ENCODE assay signal across 8 cellular contexts in genomic region chr17:68089881-68090280, GRCh38. TPM values are rescaled to one million over a fixed set of nuclear protein-coding genes. Genes with fewer than 3 reads are reported as not detected.
A peak's percentile ranks its signal among the peaks of the same experiment; 100 is the strongest.
DNase-seq lines count a peak whose midpoint lies in the region; ATAC-seq and TF ChIP-seq lines count a peak whose summit lies in the region.

No MANE protein-coding gene starts in this region.

- H3K56ac ChIP-seq in mesendoderm (ENCODE audit: low read length): no peak overlapping the region

- CTCF ChIA-PET in activated CD8-positive, alpha-beta T cell treated with anti-CD3 and anti-CD28 coated beads for 36 hours (lab: Charles Lee): interaction anchor here (0.8 kb wide), 1 partner anchor 38 kb away, joined by 3 read pairs; no protein-coding TSS in a partner anchor

- no peaks in the 10 kb centered on the region for H3K9me3 Mint-ChIP-seq in activated CD8-positive, alpha-beta T cell treated with anti-CD3 and anti-CD28 coated beads for 36 hours

- no peaks in the 10 kb centered on the region for H3K27me3 ChIP-seq in mesendoderm (ENCODE audit: insufficient read depth, low read length, poor library complexity)

- no peak overlapping the region for H4K5ac ChIP-seq in mesendoderm (ENCODE audit: low read length)

- H3K27ac Mint-ChIP-seq in activated CD8-positive, alpha-beta T cell treated with anti-CD3 and anti-CD28 coated beads for 36 hours: no peak overlapping the region

- no peak overlapping the region for H3K9ac ChIP-seq in mesendoderm (ENCODE audit: low read length)

- peaks cover 36% of the 10 kb centered on the region for H3K4me1 Mint-ChIP-seq in activated CD8-positive, alpha-beta T cell treated with anti-CD3 and anti-CD28 coated beads for 36 hours (ENCODE audit: low read depth)

- no peaks in the 10 kb centered on the region for H3K36me3 Mint-ChIP-seq in activated CD8-positive, alpha-beta T cell treated with anti-CD3 and anti-CD28 coated beads for 36 hours (ENCODE audit: low read depth)

- H3K4me2 ChIP-seq in mesendoderm (ENCODE audit: low read length): no peak overlapping the region

- H3K27me3 Mint-ChIP-seq in activated CD8-positive, alpha-beta T cell treated with anti-CD3 and anti-CD28 coated beads for 36 hours: peaks cover 1% of the 10 kb centered on the region

- no peak overlapping the region for H3K23ac ChIP-seq in mesendoderm (ENCODE audit: low read length)

- DNase-seq in GDM1 (lab: John Stamatoyannopoulos, UW) (peak; percentile 14), mesendoderm (peak; percentile 68), foreskin melanocyte (no peak), UCSD-AML1 (lab: John Stamatoyannopoulos, UW; ENCODE audit: unreplicated experiment) (no peak)
- peak; percentile 49 for DNase-seq in activated CD8-positive, alpha-beta T cell treated with anti-CD3 and anti-CD28 coated beads for 36 hours
- DNase-seq in stimulated activated naive CD4-positive, alpha-beta T cell (lab: John Stamatoyannopoulos, UW): no peak

- no peak overlapping the region for H2BK120ac ChIP-seq in mesendoderm (ENCODE audit: low read depth, low read length)

- H3K36me3 ChIP-seq in mesendoderm (ENCODE audit: control insufficient read depth, insufficient read depth, low read length): no peaks in the 10 kb centered on the region

- H3K4me3 ChIP-seq in mesendoderm (ENCODE audit: low read length): no peak overlapping the region

- intact Hi-C loops in activated CD8-positive, alpha-beta T cell treated with anti-CD3 and anti-CD28 coated beads for 36 hours (cut with micrococcal nuclease): no loop called here

- no peak overlapping the region for H3K27ac ChIP-seq in mesendoderm (ENCODE audit: low read depth, low read length)

- peak; percentile 48 for ATAC-seq in HG03442 (IDR thresholded peaks at IDR 0.05; ENCODE audit: unreplicated experiment)
- peak; percentile 38 for ATAC-seq in activated CD8-positive, alpha-beta T cell treated with anti-CD3 and anti-CD28 coated beads for 36 hours
- ATAC-seq in GM21367 (IDR thresholded peaks at IDR 0.05; ENCODE audit: unreplicated experiment): no peak

- no peak overlapping the region for H2BK5ac ChIP-seq in mesendoderm (ENCODE audit: low read length)

- H3K4ac ChIP-seq in mesendoderm (ENCODE audit: low read depth, low read length): no peak overlapping the region

- no peaks in the 10 kb centered on the region for H3K79me1 ChIP-seq in mesendoderm (ENCODE audit: low read length)

- H3K4me1 ChIP-seq in mesendoderm (ENCODE audit: control insufficient read depth, low read depth, low read length): no peaks in the 10 kb centered on the region

- no peak overlapping the region for H4K8ac ChIP-seq in mesendoderm (ENCODE audit: low read depth, low read length)

- H3K4me3 Mint-ChIP-seq in activated CD8-positive, alpha-beta T cell treated with anti-CD3 and anti-CD28 coated beads for 36 hours: no peak overlapping the region

- no peak overlapping the region for H3K18ac ChIP-seq in mesendoderm (ENCODE audit: low read length)

- H2AK5ac ChIP-seq in mesendoderm (ENCODE audit: low read length): no peak overlapping the region

- no peaks in the 10 kb centered on the region for H3K79me2 ChIP-seq in mesendoderm (ENCODE audit: control insufficient read depth, insufficient read depth, low read length)

- H2BK15ac ChIP-seq in mesendoderm (replicated peaks; ENCODE audit: low read depth): no peak overlapping the region

- TF ChIP-seq CTCF in activated CD8-positive, alpha-beta T cell treated with anti-CD3 and anti-CD28 coated beads for 36 hours (IDR thresholded peaks at IDR 0.05): no peak

- no CpG with 5 or more reads among the region's 3 CpGs for WGBS in mesendoderm (ENCODE audit: extremely low coverage, insufficient coverage, low lambda C conversion rate)

- POLR2A ChIA-PET in activated CD8-positive, alpha-beta T cell treated with anti-CD3 and anti-CD28 coated beads for 36 hours (lab: Charles Lee): no interaction called here

RNA-seq across cellular contexts. Expression of gene KPNA2, which starts 54.3 kb away (rescaled TPM):
- 100 to 1,000 TPM; 165 to 180 TPM for total RNA-seq in activated CD8-positive, alpha-beta T cell treated with anti-CD3 and anti-CD28 coated beads for 36 hours
- polyA plus RNA-seq in mesendoderm (2013, experiment 1 of 2): 327 TPM
- polyA plus RNA-seq in mesendoderm (2013, experiment 2 of 2): 325 TPM

Comparison
In these comparisons a context has a peak if more than half of its experiments do, and no peak if none do; other contexts are left out.
1. DNase-seq: peak in GDM1 (single experiment), activated CD8-positive, alpha-beta T cell treated with anti-CD3 and anti-CD28 coated beads for 36 hours (single experiment) and mesendoderm (single experiment); none in foreskin melanocyte (single experiment), UCSD-AML1 (single experiment) and stimulated activated naive CD4-positive, alpha-beta T cell (0 of 6).